8 cellular contexts compared by ENCODE assay signal in the genomic region with DNA sequence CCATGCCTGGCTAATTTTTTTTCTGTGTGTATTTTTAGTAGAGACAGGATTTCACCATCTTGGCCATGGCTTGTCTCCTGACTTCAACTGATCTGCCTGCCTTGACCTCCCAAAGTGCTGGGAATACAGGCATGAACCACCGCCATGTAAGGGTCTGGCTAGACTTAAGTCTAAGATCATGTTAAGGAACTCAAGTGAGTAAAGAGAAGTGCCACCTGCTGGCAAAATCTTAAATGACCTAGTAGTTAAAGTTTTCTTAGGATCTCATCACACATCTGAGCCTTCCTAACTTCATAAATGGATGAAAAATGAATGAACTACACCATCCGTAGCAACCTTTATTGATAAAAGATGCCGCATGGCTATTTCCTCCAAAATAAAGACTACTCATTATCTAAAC. TPM values are rescaled to one million over a fixed set of nuclear protein-coding genes. Genes with fewer than 3 reads are reported as not detected.
DNase-seq lines count a peak whose midpoint lies in the region; ATAC-seq and TF ChIP-seq lines count a peak whose summit lies in the region.

No MANE protein-coding gene starts in this region.

- DNase-seq in AG04449 (ENCODE audit: low read depth, low spot score) (no peak), GM13976 (ENCODE audit: low spot score) (peak; percentile 49), NB4 (ENCODE audit: low read depth) (peak; percentile 59), endothelial cell (ENCODE audit: low spot score) (peak; percentile 37), Ammon's horn (ENCODE audit: low spot score) (no peak), SHP77 treated with DMSO at 0.1 percent for 48 hours (lab: John Stamatoyannopoulos, UW) (no peak), NCI-H1436 treated with DMSO at 0.1 percent for 48 hours (lab: John Stamatoyannopoulos, UW) (no peak)

- no peaks in the 10 kb centered on the region for H3K9me3 Mint-ChIP-seq in endothelial cell (ENCODE audit: unreplicated experiment)

- TF ChIP-seq POLR2A in NB4 (IDR thresholded peaks at IDR 0.05; ENCODE audit: extremely low read depth, insufficient read length): no peak

- H3K27ac Mint-ChIP-seq in endothelial cell (ENCODE audit: unreplicated experiment): no peak overlapping the region

- CTCF ChIA-PET in AG04449 (lab: Yijun Ruan, JAX): interaction anchor here (0.9 to 3.4 kb wide), 4 partner anchors 32 to 566 kb away, joined by 3 to 18 read pairs (median 8); no protein-coding TSS in a partner anchor

- in situ Hi-C loops in GM13976 (cut with MboI; ENCODE audit: low sequenced_read_pairs, unreplicated experiment): no loop called here

- H3K4me3 Mint-ChIP-seq in endothelial cell (ENCODE audit: unreplicated experiment): no peak overlapping the region

- ATAC-seq in GM21723 (IDR thresholded peaks at IDR 0.05; ENCODE audit: unreplicated experiment): no peak

- H3K4me1 Mint-ChIP-seq in endothelial cell (ENCODE audit: unreplicated experiment): no peaks in the 10 kb centered on the region

- H3K4me3 ChIP-seq in AG04449 (ENCODE audit: low read depth, low read length) (no peak overlapping the region), NB4 (ENCODE audit: low read depth, low read length) (no peak overlapping the region)

- H3K36me3 Mint-ChIP-seq in endothelial cell (ENCODE audit: low read depth, unreplicated experiment): no peaks in the 10 kb centered on the region

- peaks cover 9% of the 10 kb centered on the region for H3K27me3 Mint-ChIP-seq in endothelial cell (ENCODE audit: unreplicated experiment)

- peak; percentile 21 for TF ChIP-seq CTCF in AG04449 (IDR thresholded peaks at IDR 0.05; ENCODE audit: insufficient read depth, low read length, missing control alignments)
- TF ChIP-seq CTCF in GM13976 (IDR thresholded peaks at IDR 0.05; ENCODE audit: borderline replicate concordance, control extremely low read depth, extremely low read depth, insufficient read depth, missing control alignments): no peak
- TF ChIP-seq CTCF in NB4 (IDR thresholded peaks at IDR 0.05; ENCODE audit: low read depth, low read length): peak; percentile 35
- peak; percentile 39 for TF ChIP-seq CTCF in endothelial cell (IDR thresholded peaks at IDR 0.05; ENCODE audit: unreplicated experiment)

- POLR2A ChIA-PET in AG04449 (lab: Yijun Ruan, JAX): no interaction called here

RNA-seq across cellular contexts. Expression of gene C12orf56, which starts 1.7 kb away (rescaled TPM):
- total RNA-seq in endothelial cell (ENCODE audit: unreplicated experiment): 0.62 TPM

RNA-seq across cellular contexts. Expression of gene XPOT, which starts 12.0 kb away (rescaled TPM):
- total RNA-seq in endothelial cell (ENCODE audit: unreplicated experiment): 46.5 TPM

RNA-seq across cellular contexts. Expression of gene TBK1, which starts 59.7 kb away (rescaled TPM):
- total RNA-seq in endothelial cell (ENCODE audit: unreplicated experiment): 20.6 TPM

Comparison
In these comparisons a context has a peak if more than half of its experiments do, and no peak if none do; other contexts are left out.
1. DNase-seq: peak in GM13976 (single experiment), NB4 (single experiment) and endothelial cell (single experiment); none in AG04449 (single experiment), Ammon's horn (single experiment), SHP77 treated with DMSO at 0.1 percent for 48 hours (single experiment) and NCI-H1436 treated with DMSO at 0.1 percent for 48 hours (single experiment).